1 cellular context compared by ENCODE assay signal in the genomic region with DNA sequence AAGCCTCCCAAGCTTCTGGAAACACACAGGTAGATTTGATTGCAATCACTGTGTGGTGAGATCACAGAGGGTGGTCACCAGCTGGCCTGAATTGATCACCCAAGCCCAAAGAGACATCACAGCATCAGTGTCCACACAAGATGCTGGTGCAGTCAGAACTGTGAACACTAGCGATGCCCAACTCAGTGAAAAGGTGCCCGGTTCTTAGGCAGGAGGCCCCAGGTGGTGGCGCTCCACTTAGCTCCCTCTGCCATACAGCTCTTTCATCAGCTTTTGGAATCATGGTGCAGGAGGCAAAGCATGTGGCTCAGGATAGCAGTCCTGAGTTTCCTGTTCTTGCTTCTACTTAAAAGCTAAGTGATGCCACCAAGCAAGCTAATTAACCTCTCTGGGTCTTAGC.
TF ChIP-seq lines count a peak whose summit lies in the region.

No MANE protein-coding gene starts in this region.

TF ChIP-seq in HepG2, 621 proteins besides CTCF, POLR2A, EP300 and RAD21:
- peak; percentile 96 for TF ChIP-seq ZBTB33 (CRISPR knock-in tag; IDR thresholded peaks at IDR 0.05)
- no peak for TF ChIP-seq HMGXB3 (CRISPR knock-in tag; IDR thresholded peaks at IDR 0.05; ENCODE audit: borderline replicate concordance)
- no peak for TF ChIP-seq ONECUT2 (CRISPR knock-in tag; IDR thresholded peaks at IDR 0.05)
- TF ChIP-seq SPEN (CRISPR knock-in tag; IDR thresholded peaks at IDR 0.05; ENCODE audit: low read depth): no peak
